ENCODE assay signal across 24 cellular contexts in genomic region chr12:33586576-33586975, GRCh38.
DNase-seq lines count a peak whose midpoint lies in the region; ATAC-seq and TF ChIP-seq lines count a peak whose summit lies in the region.
"Had no signal": no experiment of that assay in that cellular context is flagged by ENCODE, and none has a peak within 500 bp of the region (broad histone marks: within the 10 kb centered on the region; RNA-seq: fewer than 3 reads in every experiment).

No MANE protein-coding gene starts in this region.

- no peak overlapping the region for H2BK120ac ChIP-seq in neuronal stem cell (ENCODE audit: low read depth, low read length)

- no peak overlapping the region for H3K14ac ChIP-seq in neuronal stem cell (ENCODE audit: low read length)

- H3K27me3 ChIP-seq in ACC112 (ENCODE audit: insufficient read depth, low read length) (no peaks in the 10 kb centered on the region), brain microvascular endothelial cell (replicated peaks) (no peaks in the 10 kb centered on the region), neuronal stem cell (ENCODE audit: control insufficient read depth in 3 of 3, insufficient read depth in 3 of 3, low read depth in 1 of 3, low read length in 3 of 3) (no peaks in the 10 kb centered on the region)
- H3K27me3 ChIP-seq: MG63, SJSA1 had no signal

- H3K27me3 Mint-ChIP-seq in natural killer cell treated with Interleukin-12 subunit alpha and Interleukin-12 subunit beta and Interleukin-15 and Interleukin-18, amount 100 ng/mL, for 72 hours = no peaks in the 10 kb centered on the region
- H3K27me3 Mint-ChIP-seq in activated CD4-positive, alpha-beta T cell treated with anti-CD3 and anti-CD28 coated beads for 36 hours = no peaks in the 10 kb centered on the region
- H3K27me3 Mint-ChIP-seq: IgD-negative memory B cell had no signal

- POLR2A ChIA-PET in activated CD4-positive, alpha-beta T cell treated with anti-CD3 and anti-CD28 coated beads for 36 hours (lab: Charles Lee) = no interaction called here

- no peak overlapping the region for H3K4me2 ChIP-seq in neuronal stem cell (ENCODE audit: insufficient read depth, low read length, poor library complexity, severe bottlenecking)

- ATAC-seq in natural killer cell treated with Interleukin-12 subunit alpha and Interleukin-12 subunit beta and Interleukin-15 and Interleukin-18, amount 100 ng/mL, for 72 hours = no peak
- no peak for ATAC-seq in activated CD4-positive, alpha-beta T cell treated with anti-CD3 and anti-CD28 coated beads for 36 hours
- ATAC-seq: HCT116, Right ventricle myocardium inferior had no signal

- H3K36me3 Mint-ChIP-seq in natural killer cell treated with Interleukin-12 subunit alpha and Interleukin-12 subunit beta and Interleukin-15 and Interleukin-18, amount 100 ng/mL, for 72 hours = no peaks in the 10 kb centered on the region
- H3K36me3 Mint-ChIP-seq in activated CD4-positive, alpha-beta T cell treated with anti-CD3 and anti-CD28 coated beads for 36 hours (ENCODE audit: low read depth) = no peaks in the 10 kb centered on the region
- H3K36me3 Mint-ChIP-seq: IgD-negative memory B cell had no signal

- no peak overlapping the region for H2BK12ac ChIP-seq in neuronal stem cell (ENCODE audit: low read length)

- CTCF ChIA-PET in activated CD4-positive, alpha-beta T cell treated with anti-CD3 and anti-CD28 coated beads for 36 hours (lab: Charles Lee) = interaction anchor here (0.6 to 1.2 kb wide), 2 partner anchors 362 to 788 kb away, joined by 3 to 4 read pairs; no protein-coding TSS in a partner anchor

- no peak overlapping the region; the same call in 1 of the 2 replicates for H3K4me3 ChIP-seq in ACC112 (ENCODE audit: low read depth, low read length)
- no peak overlapping the region for H3K4me3 ChIP-seq in brain microvascular endothelial cell (ENCODE audit: low read depth, low read length)
- no peak overlapping the region for H3K4me3 ChIP-seq in skeletal muscle cell (ENCODE audit: low read depth, low read length)
- H3K4me3 ChIP-seq in neuronal stem cell (ENCODE audit: low read length in 2 of 2) = no peak overlapping the region
- H3K4me3 ChIP-seq: MG63, SJSA1 had no signal

- H3K9me3 Mint-ChIP-seq in natural killer cell treated with Interleukin-12 subunit alpha and Interleukin-12 subunit beta and Interleukin-15 and Interleukin-18, amount 100 ng/mL, for 72 hours = peaks cover 11% of the 10 kb centered on the region
- no peaks in the 10 kb centered on the region for H3K9me3 Mint-ChIP-seq in activated CD4-positive, alpha-beta T cell treated with anti-CD3 and anti-CD28 coated beads for 36 hours (ENCODE audit: low read depth)

- no peak overlapping the region for H3K4me3 Mint-ChIP-seq in natural killer cell treated with Interleukin-12 subunit alpha and Interleukin-12 subunit beta and Interleukin-15 and Interleukin-18, amount 100 ng/mL, for 72 hours
- H3K4me3 Mint-ChIP-seq in activated CD4-positive, alpha-beta T cell treated with anti-CD3 and anti-CD28 coated beads for 36 hours = no peak overlapping the region
- H3K4me3 Mint-ChIP-seq: IgD-negative memory B cell had no signal

- no CpG with 5 or more reads among the region's 2 CpGs for WGBS in neuronal stem cell (ENCODE audit: extremely low coverage in 2 of 2, insufficient read length in 2 of 2, insufficient replicate concordance in 1 of 2), 2 donors

- peaks cover 0 to 4% of the 10 kb centered on the region in 2 donors for H3K9me3 ChIP-seq in neuronal stem cell (replicated peaks in 1 of 2; ENCODE audit: control insufficient read depth in 2 of 2, insufficient read depth in 1 of 2, low read depth in 1 of 2, low read length in 2 of 2)
- H3K9me3 ChIP-seq: MG63, SJSA1 had no signal

- no peaks in the 10 kb centered on the region for H3K36me3 ChIP-seq in ACC112 (ENCODE audit: insufficient read depth, low read length)
- H3K36me3 ChIP-seq in brain microvascular endothelial cell (replicated peaks) = no peaks in the 10 kb centered on the region
- no peaks in the 10 kb centered on the region for H3K36me3 ChIP-seq in neuronal stem cell (replicated peaks in 1 of 2; ENCODE audit: control insufficient read depth in 2 of 2, insufficient read depth in 2 of 2, low read length in 2 of 2)
- H3K36me3 ChIP-seq: MG63, SJSA1 had no signal

- intact Hi-C loops in activated CD4-positive, alpha-beta T cell treated with anti-CD3 and anti-CD28 coated beads for 36 hours (cut with DNase I, micrococcal nuclease) = no loop called here

- DNase-seq in LHCN-M2 (ENCODE audit: low read depth) = peak; percentile 11
- DNase-seq in brain microvascular endothelial cell = no peak
- peak; percentile 65 for DNase-seq in skeletal muscle cell (ENCODE audit: low read depth)
- no peak for DNase-seq in natural killer cell treated with Interleukin-12 subunit alpha and Interleukin-12 subunit beta and Interleukin-15 and Interleukin-18, amount 100 ng/mL, for 72 hours (ENCODE audit: low spot score)
- no peak for DNase-seq in DMS153 (lab: John Stamatoyannopoulos, UW)
- DNase-seq in activated CD4-positive, alpha-beta T cell treated with anti-CD3 and anti-CD28 coated beads for 36 hours = no peak
- DNase-seq in neuronal stem cell (ENCODE audit: low spot score) = no peak
- DNase-seq: 8988T, DMS53, GDM1, GOT3, Kasumi-1, NCI-H1436 treated with DMSO at 0.1 percent for 48 hours, NCI-H1930, NCI-H2227 treated with DMSO at 0.1 percent for 48 hours, NCI-H510A, NCI-H82 had no signal

- no peak overlapping the region for H3K27ac Mint-ChIP-seq in natural killer cell treated with Interleukin-12 subunit alpha and Interleukin-12 subunit beta and Interleukin-15 and Interleukin-18, amount 100 ng/mL, for 72 hours
- no peak overlapping the region for H3K27ac Mint-ChIP-seq in activated CD4-positive, alpha-beta T cell treated with anti-CD3 and anti-CD28 coated beads for 36 hours
- H3K27ac Mint-ChIP-seq: IgD-negative memory B cell had no signal

- no peak overlapping the region for H2AK5ac ChIP-seq in neuronal stem cell (ENCODE audit: low read depth, low read length)

- no peaks in the 10 kb centered on the region for H3K79me1 ChIP-seq in neuronal stem cell (ENCODE audit: low read depth, low read length)

- no peak overlapping the region for H4K8ac ChIP-seq in neuronal stem cell (ENCODE audit: low read depth, low read length)

- no peaks in the 10 kb centered on the region for H3K79me2 ChIP-seq in ACC112 (ENCODE audit: control insufficient read depth, insufficient read depth, low read length, unreplicated experiment)

- no peak for TF ChIP-seq CTCF in brain microvascular endothelial cell (IDR thresholded peaks at IDR 0.05; ENCODE audit: low read depth, low read length, missing control alignments)

- no peak overlapping the region for H2AFZ ChIP-seq in ACC112 (ENCODE audit: low read length, unreplicated experiment)
- H2AFZ ChIP-seq in neuronal stem cell (ENCODE audit: low read length) = no peak overlapping the region

- no peak overlapping the region for H3K23ac ChIP-seq in neuronal stem cell (ENCODE audit: low read depth, low read length, poor library complexity)

- peak overlapping the region; percentile 94 for H3K27ac ChIP-seq in ACC112 (ENCODE audit: low read depth, low read length)
- peak overlapping the region; percentile 30 for H3K27ac ChIP-seq in brain microvascular endothelial cell
- H3K27ac ChIP-seq in neuronal stem cell (replicated peaks; ENCODE audit: low read length) = no peak overlapping the region
- H3K27ac ChIP-seq: C4-2B had no signal

- no peak overlapping the region for H4K91ac ChIP-seq in neuronal stem cell (ENCODE audit: low read depth, low read length, poor library complexity)

- H3K18ac ChIP-seq in neuronal stem cell (ENCODE audit: low read length) = no peak overlapping the region

- no peak overlapping the region for H2BK5ac ChIP-seq in neuronal stem cell (ENCODE audit: low read length)

- H3K4me1 ChIP-seq in ACC112 (ENCODE audit: control insufficient read depth, insufficient read depth, low read length, unreplicated experiment) = peaks cover 26% of the 10 kb centered on the region
- H3K4me1 ChIP-seq in neuronal stem cell (ENCODE audit: control insufficient read depth in 2 of 2, insufficient read depth in 1 of 2, low read depth in 1 of 2, low read length in 2 of 2) = peaks cover 16 to 51% of the 10 kb centered on the region in 2 donors

- no peak overlapping the region for H3K4ac ChIP-seq in neuronal stem cell (ENCODE audit: low read length)

- no peak overlapping the region for H3K9ac ChIP-seq in neuronal stem cell (ENCODE audit: low read depth, low read length, poor library complexity)

- in situ Hi-C loops in brain microvascular endothelial cell (cut with HindIII; ENCODE audit: low pct_ligation_motif_present, low sequenced_read_pairs) = no loop called here

- no peaks in the 10 kb centered on the region for H3K4me1 Mint-ChIP-seq in natural killer cell treated with Interleukin-12 subunit alpha and Interleukin-12 subunit beta and Interleukin-15 and Interleukin-18, amount 100 ng/mL, for 72 hours (ENCODE audit: low read depth in 2 of 2)
- no peaks in the 10 kb centered on the region for H3K4me1 Mint-ChIP-seq in activated CD4-positive, alpha-beta T cell treated with anti-CD3 and anti-CD28 coated beads for 36 hours
- H3K4me1 Mint-ChIP-seq: IgD-negative memory B cell had no signal

- no peak overlapping the region for H2BK15ac ChIP-seq in neuronal stem cell (ENCODE audit: low read length)

Comparison
In these comparisons a context has a peak if more than half of its experiments do, and no peak if none do; other contexts are left out.
1. DNase-seq: peak in LHCN-M2 (single experiment) and skeletal muscle cell (single experiment); none in brain microvascular endothelial cell (single experiment), natural killer cell treated with Interleukin-12 subunit alpha and Interleukin-12 subunit beta and Interleukin-15 and Interleukin-18, amount 100 ng/mL, for 72 hours (single experiment), DMS153 (single experiment), activated CD4-positive, alpha-beta T cell treated with anti-CD3 and anti-CD28 coated beads for 36 hours (single experiment) and neuronal stem cell (single experiment).